Comparison of ENCODE assay signal across 8 cellular contexts in the genomic region with DNA sequence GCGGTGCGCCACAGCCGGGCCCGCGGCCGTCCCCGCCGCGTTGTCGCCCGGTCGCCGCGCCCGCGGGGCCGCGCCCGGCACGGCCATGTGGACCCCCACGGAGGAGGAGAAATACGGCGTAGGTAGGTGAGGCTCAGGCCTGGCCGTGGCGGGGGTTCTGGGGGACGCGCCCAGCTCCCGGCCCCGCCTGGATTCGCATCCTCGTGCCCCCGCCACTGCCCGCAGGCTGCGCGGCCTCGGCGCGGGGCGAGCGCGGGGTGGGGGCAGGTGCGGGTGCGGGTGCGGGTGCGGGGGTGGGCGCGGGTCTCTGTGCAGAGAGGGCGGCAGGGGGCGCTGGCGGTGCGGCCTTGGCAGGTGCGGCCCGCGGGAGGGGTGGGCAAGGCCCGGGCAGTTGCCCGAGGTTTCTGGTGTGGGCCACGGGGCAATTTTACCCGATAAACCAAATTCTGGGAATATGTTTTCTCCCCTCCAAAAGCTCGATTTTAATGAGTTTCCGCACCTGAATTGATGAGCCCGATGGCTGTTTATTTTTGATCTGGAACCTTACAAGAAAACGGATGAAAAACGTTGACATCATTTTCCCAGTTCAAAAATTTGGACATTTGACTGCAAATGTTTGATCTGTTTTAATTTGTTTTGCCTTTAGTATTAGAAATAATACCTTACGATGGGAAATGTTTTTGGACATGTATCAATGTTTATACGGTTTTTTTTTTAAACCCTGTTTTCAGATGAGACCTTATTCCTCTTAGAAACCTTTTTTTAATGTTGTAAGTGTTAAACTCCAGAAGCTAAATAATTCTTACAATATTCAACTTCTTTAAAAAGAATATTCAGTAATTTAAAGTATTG. TPM values are rescaled to one million over a fixed set of nuclear protein-coding genes. Genes with fewer than 3 reads are reported as not detected.
DNase-seq lines count a peak whose midpoint lies in the region; FAIRE-seq and TF ChIP-seq lines count a peak whose summit lies in the region.
"Had no signal": no experiment of that assay in that cellular context is flagged by ENCODE, and none has a peak within 500 bp of the region (broad histone marks: within the 10 kb centered on the region; RNA-seq: fewer than 3 reads in every experiment).

No MANE protein-coding gene starts in this region.

- H3K79me2 ChIP-seq in GM23248 (ENCODE audit: insufficient read depth) = no peaks in the 10 kb centered on the region
- H3K79me2 ChIP-seq in OCI-LY1 (ENCODE audit: insufficient read depth, low read length) = no peaks in the 10 kb centered on the region

- no peak for FAIRE-seq in urothelium cell line (lab: Jason Lieb, UNC)

- DNase-seq in GM23248 = peak; percentile 36
- DNase-seq in activated gamma-delta T cell (lab: John Stamatoyannopoulos, UW) = peak; percentile 25
- peak; percentile 69 to 94 (median 88) for DNase-seq in head of caudate nucleus
- peak; percentile 67 to 97 (median 82) for DNase-seq in posterior cingulate gyrus
- peak; percentile 48 for DNase-seq in urothelium cell line (ENCODE audit: low spot score)
- no peak for DNase-seq in NOMO-1 treated with DMSO at 0.1 percent for 48 hours (lab: John Stamatoyannopoulos, UW; ENCODE audit: unreplicated experiment)

- H3K27ac ChIP-seq in GM23248 (no peak overlapping the region), OCI-LY1 (ENCODE audit: low read depth, low read length, poor library complexity, severe bottlenecking) (no peak overlapping the region)
- H3K27ac ChIP-seq: epithelial cell of prostate had no signal

- H3F3A ChIP-seq in GM23248 (ENCODE audit: insufficient read depth) (peaks cover 18% of the 10 kb centered on the region), OCI-LY1 (ENCODE audit: insufficient read depth, low read length) (no peaks in the 10 kb centered on the region)

- TF ChIP-seq CTCF in OCI-LY1 (IDR thresholded peaks at IDR 0.05; ENCODE audit: low read length) = peak; percentile 51

- H3K4me2 ChIP-seq in GM23248 (ENCODE audit: unreplicated experiment) (peak overlapping the region; percentile 34), OCI-LY1 (ENCODE audit: low read length) (peak overlapping the region; percentile 61)

- intact Hi-C loops in head of caudate nucleus (cut with DNase I) (loop anchor here (10.0 kb wide), 1 partner anchor 709 kb away; a partner anchor contains a TSS), posterior cingulate gyrus (cut with DNase I) (no loop called here)

- 5 to 9% methylated on average over 35 to 64 of the region's 65 CpGs for WGBS in GM23248 (ENCODE audit: low coverage in 1 of 2, low lambda C conversion rate in 2 of 2, missing lambda C conversion rate in 2 of 2), 2 experiments

- H3K27me3 ChIP-seq in GM23248 (replicated peaks; ENCODE audit: insufficient read depth) (peaks cover 48% of the 10 kb centered on the region), OCI-LY1 (ENCODE audit: insufficient read depth, low read length) (no peaks in the 10 kb centered on the region)

- H3K9me2 ChIP-seq in GM23248 (ENCODE audit: insufficient read depth) (no peaks in the 10 kb centered on the region), OCI-LY1 (ENCODE audit: low read depth, low read length) (no peaks in the 10 kb centered on the region)

- in situ Hi-C loops in GM23248 (cut with MboI) = no loop called here

- H3K4me1 ChIP-seq in GM23248 (ENCODE audit: insufficient read depth) (peaks cover 16% of the 10 kb centered on the region), OCI-LY1 (ENCODE audit: insufficient read depth, low read length, severe bottlenecking) (peaks cover 5% of the 10 kb centered on the region)

- no peaks in the 10 kb centered on the region for H3K9me3 ChIP-seq in GM23248 (ENCODE audit: low read depth)
- no peaks in the 10 kb centered on the region for H3K9me3 ChIP-seq in OCI-LY1 (ENCODE audit: low read length)

- no peaks in the 10 kb centered on the region for H4K20me1 ChIP-seq in GM23248 (ENCODE audit: insufficient read depth)
- no peaks in the 10 kb centered on the region for H4K20me1 ChIP-seq in OCI-LY1 (ENCODE audit: insufficient read depth, low read length)

- H3K9ac ChIP-seq in GM23248 (no peak overlapping the region), OCI-LY1 (ENCODE audit: low read length) (no peak overlapping the region; the same call in 1 of the 2 replicates)

- H2AFZ ChIP-seq in GM23248 = no peak overlapping the region
- no peak overlapping the region for H2AFZ ChIP-seq in OCI-LY1 (ENCODE audit: low read length)

- peak overlapping the region; percentile 62 for H3K4me3 ChIP-seq in GM23248
- H3K4me3 ChIP-seq in OCI-LY1 (ENCODE audit: low read depth, low read length, poor library complexity, severe bottlenecking) = peak overlapping the region; percentile 54

- no peaks in the 10 kb centered on the region for H3K36me3 ChIP-seq in GM23248 (ENCODE audit: low read depth)
- H3K36me3 ChIP-seq in OCI-LY1 (ENCODE audit: insufficient read depth, low read length) = no peaks in the 10 kb centered on the region

RNA-seq across cellular contexts. Expression of a gene that starts 0.7 kb away (rescaled TPM):
- 0.43 and 0.51 TPM in 2 replicates for total RNA-seq in GM23248 (2014; rRNA removed; shearing (Covaris generic))
- polyA plus RNA-seq in GM23248 (2016; fragmentation: Nextera tagmentation; extraction: Ambion mirVana) = 0.20 and 0.23 TPM in 2 replicates

RNA-seq across cellular contexts. Expression of a gene that starts 58.5 kb away (rescaled TPM):
- 61.5 and 72.1 TPM in 2 replicates for total RNA-seq in GM23248 (2014; rRNA removed; shearing (Covaris generic))
- polyA plus RNA-seq in GM23248 (2016; fragmentation: Nextera tagmentation; extraction: Ambion mirVana) = 33.2 and 35.4 TPM in 2 replicates
